ENCODE assay signal across 1 cellular context in the genomic region with DNA sequence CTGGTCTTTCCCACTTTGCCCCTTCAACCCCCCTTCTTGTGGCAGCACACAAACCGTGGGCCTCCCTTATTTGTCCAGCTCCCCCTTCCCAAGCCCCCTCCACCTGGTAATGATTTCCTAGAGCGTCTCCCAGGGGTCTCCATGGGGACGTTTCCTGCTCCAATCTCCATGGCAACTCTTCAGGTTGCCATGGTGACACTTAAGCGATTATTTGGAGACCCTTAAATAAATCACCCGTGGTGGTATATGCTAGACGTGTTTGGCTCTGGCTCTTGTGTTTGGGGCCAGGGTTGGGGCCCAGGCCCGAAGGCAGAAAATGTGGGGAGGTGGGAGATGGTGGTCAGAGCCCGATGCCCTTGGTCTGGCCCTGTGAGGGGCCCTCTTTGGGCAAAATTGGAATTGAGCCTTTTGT.
TF ChIP-seq lines count a peak whose summit lies in the region.

No MANE protein-coding gene starts in this region.

TF ChIP-seq in GM23338, 12 proteins besides CTCF, POLR2A, EP300 and RAD21 (continued from another document):
- TF ChIP-seq, protein P1, sequence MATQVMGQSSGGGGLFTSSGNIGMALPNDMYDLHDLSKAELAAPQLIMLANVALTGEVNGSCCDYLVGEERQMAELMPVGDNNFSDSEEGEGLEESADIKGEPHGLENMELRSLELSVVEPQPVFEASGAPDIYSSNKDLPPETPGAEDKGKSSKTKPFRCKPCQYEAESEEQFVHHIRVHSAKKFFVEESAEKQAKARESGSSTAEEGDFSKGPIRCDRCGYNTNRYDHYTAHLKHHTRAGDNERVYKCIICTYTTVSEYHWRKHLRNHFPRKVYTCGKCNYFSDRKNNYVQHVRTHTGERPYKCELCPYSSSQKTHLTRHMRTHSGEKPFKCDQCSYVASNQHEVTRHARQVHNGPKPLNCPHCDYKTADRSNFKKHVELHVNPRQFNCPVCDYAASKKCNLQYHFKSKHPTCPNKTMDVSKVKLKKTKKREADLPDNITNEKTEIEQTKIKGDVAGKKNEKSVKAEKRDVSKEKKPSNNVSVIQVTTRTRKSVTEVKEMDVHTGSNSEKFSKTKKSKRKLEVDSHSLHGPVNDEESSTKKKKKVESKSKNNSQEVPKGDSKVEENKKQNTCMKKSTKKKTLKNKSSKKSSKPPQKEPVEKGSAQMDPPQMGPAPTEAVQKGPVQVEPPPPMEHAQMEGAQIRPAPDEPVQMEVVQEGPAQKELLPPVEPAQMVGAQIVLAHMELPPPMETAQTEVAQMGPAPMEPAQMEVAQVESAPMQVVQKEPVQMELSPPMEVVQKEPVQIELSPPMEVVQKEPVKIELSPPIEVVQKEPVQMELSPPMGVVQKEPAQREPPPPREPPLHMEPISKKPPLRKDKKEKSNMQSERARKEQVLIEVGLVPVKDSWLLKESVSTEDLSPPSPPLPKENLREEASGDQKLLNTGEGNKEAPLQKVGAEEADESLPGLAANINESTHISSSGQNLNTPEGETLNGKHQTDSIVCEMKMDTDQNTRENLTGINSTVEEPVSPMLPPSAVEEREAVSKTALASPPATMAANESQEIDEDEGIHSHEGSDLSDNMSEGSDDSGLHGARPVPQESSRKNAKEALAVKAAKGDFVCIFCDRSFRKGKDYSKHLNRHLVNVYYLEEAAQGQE (IDR thresholded peaks at IDR 0.05; ENCODE audit: unreplicated experiment) = no peak
- TF ChIP-seq POLR2AphosphoS5 (IDR thresholded peaks at IDR 0.05; ENCODE audit: low read depth) (no peak), ZNF114 (CRISPR knock-in tag; IDR thresholded peaks at IDR 0.05) (no peak), EZH2 (IDR thresholded peaks at IDR 0.05; ENCODE audit: low read depth, unreplicated experiment) (no peak), EZH2phosphoT487 (IDR thresholded peaks at IDR 0.05; ENCODE audit: unreplicated experiment) (no peak)
- TF ChIP-seq, protein P2, sequence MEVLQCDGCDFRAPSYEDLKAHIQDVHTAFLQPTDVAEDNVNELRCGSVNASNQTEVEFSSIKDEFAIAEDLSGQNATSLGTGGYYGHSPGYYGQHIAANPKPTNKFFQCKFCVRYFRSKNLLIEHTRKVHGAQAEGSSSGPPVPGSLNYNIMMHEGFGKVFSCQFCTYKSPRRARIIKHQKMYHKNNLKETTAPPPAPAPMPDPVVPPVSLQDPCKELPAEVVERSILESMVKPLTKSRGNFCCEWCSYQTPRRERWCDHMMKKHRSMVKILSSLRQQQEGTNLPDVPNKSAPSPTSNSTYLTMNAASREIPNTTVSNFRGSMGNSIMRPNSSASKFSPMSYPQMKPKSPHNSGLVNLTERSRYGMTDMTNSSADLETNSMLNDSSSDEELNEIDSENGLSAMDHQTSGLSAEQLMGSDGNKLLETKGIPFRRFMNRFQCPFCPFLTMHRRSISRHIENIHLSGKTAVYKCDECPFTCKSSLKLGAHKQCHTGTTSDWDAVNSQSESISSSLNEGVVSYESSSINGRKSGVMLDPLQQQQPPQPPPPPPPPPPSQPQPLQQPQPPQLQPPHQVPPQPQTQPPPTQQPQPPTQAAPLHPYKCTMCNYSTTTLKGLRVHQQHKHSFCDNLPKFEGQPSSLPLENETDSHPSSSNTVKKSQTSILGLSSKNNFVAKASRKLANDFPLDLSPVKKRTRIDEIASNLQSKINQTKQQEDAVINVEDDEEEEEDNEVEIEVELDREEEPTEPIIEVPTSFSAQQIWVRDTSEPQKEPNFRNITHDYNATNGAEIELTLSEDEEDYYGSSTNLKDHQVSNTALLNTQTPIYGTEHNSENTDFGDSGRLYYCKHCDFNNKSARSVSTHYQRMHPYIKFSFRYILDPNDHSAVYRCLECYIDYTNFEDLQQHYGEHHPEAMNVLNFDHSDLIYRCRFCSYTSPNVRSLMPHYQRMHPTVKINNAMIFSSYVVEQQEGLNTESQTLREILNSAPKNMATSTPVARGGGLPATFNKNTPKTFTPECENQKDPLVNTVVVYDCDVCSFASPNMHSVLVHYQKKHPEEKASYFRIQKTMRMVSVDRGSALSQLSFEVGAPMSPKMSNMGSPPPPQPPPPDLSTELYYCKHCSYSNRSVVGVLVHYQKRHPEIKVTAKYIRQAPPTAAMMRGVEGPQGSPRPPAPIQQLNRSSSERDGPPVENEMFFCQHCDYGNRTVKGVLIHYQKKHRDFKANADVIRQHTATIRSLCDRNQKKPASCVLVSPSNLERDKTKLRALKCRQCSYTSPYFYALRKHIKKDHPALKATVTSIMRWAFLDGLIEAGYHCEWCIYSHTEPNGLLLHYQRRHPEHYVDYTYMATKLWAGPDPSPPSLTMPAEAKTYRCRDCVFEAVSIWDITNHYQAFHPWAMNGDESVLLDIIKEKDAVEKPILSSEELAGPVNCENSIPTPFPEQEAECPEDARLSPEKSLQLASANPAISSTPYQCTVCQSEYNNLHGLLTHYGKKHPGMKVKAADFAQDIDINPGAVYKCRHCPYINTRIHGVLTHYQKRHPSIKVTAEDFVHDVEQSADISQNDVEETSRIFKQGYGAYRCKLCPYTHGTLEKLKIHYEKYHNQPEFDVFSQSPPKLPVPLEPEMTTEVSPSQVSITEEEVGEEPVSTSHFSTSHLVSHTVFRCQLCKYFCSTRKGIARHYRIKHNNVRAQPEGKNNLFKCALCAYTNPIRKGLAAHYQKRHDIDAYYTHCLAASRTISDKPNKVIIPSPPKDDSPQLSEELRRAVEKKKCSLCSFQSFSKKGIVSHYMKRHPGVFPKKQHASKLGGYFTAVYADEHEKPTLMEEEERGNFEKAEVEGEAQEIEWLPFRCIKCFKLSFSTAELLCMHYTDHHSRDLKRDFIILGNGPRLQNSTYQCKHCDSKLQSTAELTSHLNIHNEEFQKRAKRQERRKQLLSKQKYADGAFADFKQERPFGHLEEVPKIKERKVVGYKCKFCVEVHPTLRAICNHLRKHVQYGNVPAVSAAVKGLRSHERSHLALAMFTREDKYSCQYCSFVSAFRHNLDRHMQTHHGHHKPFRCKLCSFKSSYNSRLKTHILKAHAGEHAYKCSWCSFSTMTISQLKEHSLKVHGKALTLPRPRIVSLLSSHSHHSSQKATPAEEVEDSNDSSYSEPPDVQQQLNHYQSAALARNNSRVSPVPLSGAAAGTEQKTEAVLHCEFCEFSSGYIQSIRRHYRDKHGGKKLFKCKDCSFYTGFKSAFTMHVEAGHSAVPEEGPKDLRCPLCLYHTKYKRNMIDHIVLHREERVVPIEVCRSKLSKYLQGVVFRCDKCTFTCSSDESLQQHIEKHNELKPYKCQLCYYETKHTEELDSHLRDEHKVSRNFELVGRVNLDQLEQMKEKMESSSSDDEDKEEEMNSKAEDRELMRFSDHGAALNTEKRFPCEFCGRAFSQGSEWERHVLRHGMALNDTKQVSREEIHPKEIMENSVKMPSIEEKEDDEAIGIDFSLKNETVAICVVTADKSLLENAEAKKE (CRISPR knock-in tag; IDR thresholded peaks at IDR 0.05) = no peak
- TF ChIP-seq, protein P3, sequence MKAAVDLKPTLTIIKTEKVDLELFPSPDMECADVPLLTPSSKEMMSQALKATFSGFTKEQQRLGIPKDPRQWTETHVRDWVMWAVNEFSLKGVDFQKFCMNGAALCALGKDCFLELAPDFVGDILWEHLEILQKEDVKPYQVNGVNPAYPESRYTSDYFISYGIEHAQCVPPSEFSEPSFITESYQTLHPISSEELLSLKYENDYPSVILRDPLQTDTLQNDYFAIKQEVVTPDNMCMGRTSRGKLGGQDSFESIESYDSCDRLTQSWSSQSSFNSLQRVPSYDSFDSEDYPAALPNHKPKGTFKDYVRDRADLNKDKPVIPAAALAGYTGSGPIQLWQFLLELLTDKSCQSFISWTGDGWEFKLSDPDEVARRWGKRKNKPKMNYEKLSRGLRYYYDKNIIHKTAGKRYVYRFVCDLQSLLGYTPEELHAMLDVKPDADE (IDR thresholded peaks at IDR 0.05) = no peak
